Comparison of ENCODE assay signal across 9 cellular contexts in the genomic region with DNA sequence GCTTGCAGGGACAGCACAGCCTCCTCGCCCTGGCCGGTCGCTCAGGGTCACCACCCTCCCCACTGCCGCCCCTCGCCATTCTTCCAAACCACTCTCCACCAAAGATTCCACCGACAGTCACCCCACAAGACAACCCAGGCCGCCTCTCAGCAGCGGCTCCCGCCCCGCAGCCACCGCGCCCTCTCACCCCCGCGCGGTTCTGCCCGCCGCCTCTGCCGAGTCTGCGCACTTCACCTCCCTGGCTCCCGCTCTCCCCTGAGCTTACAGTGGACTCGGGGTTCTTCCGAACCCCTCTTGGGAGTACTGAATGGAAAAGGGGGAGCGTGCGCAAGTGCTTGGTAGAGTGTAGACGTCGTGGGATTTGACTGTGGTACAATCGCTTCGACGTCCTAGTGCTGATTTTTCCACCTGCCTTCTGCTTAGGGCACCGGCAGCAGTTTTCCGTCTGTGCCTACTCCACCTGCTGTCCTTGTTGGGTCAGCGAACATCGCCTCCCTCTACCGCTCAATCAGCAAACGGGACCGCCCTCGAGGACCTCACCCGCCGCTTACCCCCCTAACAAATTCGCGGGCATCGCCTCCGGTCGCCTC. TPM values are rescaled to one million over a fixed set of nuclear protein-coding genes. Genes with fewer than 3 reads are reported as not detected.
DNase-seq lines count a peak whose midpoint lies in the region; ATAC-seq and TF ChIP-seq lines count a peak whose summit lies in the region.
"Not testable (repeated sequence)": the region's sequence is repeated elsewhere in the genome, so short reads cannot be mapped to it uniquely, and the experiment has no call there.
"Had no signal": no experiment of that assay in that cellular context is flagged by ENCODE, and none has a peak within 500 bp of the region (broad histone marks: within the 10 kb centered on the region; RNA-seq: fewer than 3 reads in every experiment).

No MANE protein-coding gene starts in this region.

- H3K27ac ChIP-seq in right lobe of liver; osteoblast (ENCODE audit: low read depth, low read length): not testable (repeated sequence)

- not testable (repeated sequence) for H4K20me1 ChIP-seq in osteoblast (ENCODE audit: insufficient read depth, low read length)

- DNase-seq in EL (peak; percentile 8), NCI-H748 (lab: John Stamatoyannopoulos, UW; ENCODE audit: unreplicated experiment) (peak; percentile 12), cerebellar cortex (ENCODE audit: low spot score) (peak; percentile 18)
- peak in 1 of 2 donors; percentile 22 for DNase-seq in activated T-cell treated with anti-CD3 and anti-CD28 coated beads, Interleukin-2, amount 50 U/mL, for 72 hours
- DNase-seq in left cardiac atrium; right lobe of liver; osteoblast (ENCODE audit: insufficient read length, low spot score, missing footprints): not testable (repeated sequence)
- DNase-seq in stimulated activated naive CD8-positive, alpha-beta T cell treated with anti-CD3 and anti-CD28 coated beads, Interleukin-15, amount 100 ng/mL, for 72 hours, result peak in 1 of 2 donors; percentile 33

- not testable (repeated sequence) for H3K27me3 ChIP-seq in right lobe of liver; osteoblast (ENCODE audit: insufficient read depth, low read length)

- TF ChIP-seq CTCF in right lobe of liver (IDR thresholded peaks at IDR 0.05); osteoblast (IDR thresholded peaks at IDR 0.05; ENCODE audit: extremely low read depth, low read depth, low read length): not testable (repeated sequence)

- H3K9me3 Mint-ChIP-seq in activated T-cell treated with anti-CD3 and anti-CD28 coated beads, Interleukin-2, amount 50 U/mL, for 72 hours; stimulated activated naive CD8-positive, alpha-beta T cell treated with anti-CD3 and anti-CD28 coated beads, Interleukin-15, amount 100 ng/mL, for 72 hours: not testable (repeated sequence)

- not testable (repeated sequence) for H3K4me1 ChIP-seq in right lobe of liver; osteoblast (ENCODE audit: insufficient read depth, low read length)

- peak overlapping the region; percentile 58 for H3K4me2 ChIP-seq in osteoblast (ENCODE audit: insufficient read depth, low read length)

- not testable (repeated sequence) for H3K27ac Mint-ChIP-seq in activated T-cell treated with anti-CD3 and anti-CD28 coated beads, Interleukin-2, amount 50 U/mL, for 72 hours
- H3K27ac Mint-ChIP-seq in stimulated activated naive CD8-positive, alpha-beta T cell treated with anti-CD3 and anti-CD28 coated beads, Interleukin-15, amount 100 ng/mL, for 72 hours, result peak overlapping the region in 1 of 2 donors; percentile 98

- H3K27me3 Mint-ChIP-seq in activated T-cell treated with anti-CD3 and anti-CD28 coated beads, Interleukin-2, amount 50 U/mL, for 72 hours (ENCODE audit: low read depth), result peaks cover 48% of the 10 kb centered on the region
- peaks cover 53% of the 10 kb centered on the region for H3K27me3 Mint-ChIP-seq in stimulated activated naive CD8-positive, alpha-beta T cell treated with anti-CD3 and anti-CD28 coated beads, Interleukin-15, amount 100 ng/mL, for 72 hours

- not testable (repeated sequence) for H2AFZ ChIP-seq in osteoblast (ENCODE audit: low read length)

- not testable (repeated sequence) for H3K4me1 Mint-ChIP-seq in activated T-cell treated with anti-CD3 and anti-CD28 coated beads, Interleukin-2, amount 50 U/mL, for 72 hours (ENCODE audit: low read depth)
- H3K4me1 Mint-ChIP-seq in stimulated activated naive CD8-positive, alpha-beta T cell treated with anti-CD3 and anti-CD28 coated beads, Interleukin-15, amount 100 ng/mL, for 72 hours, result peaks cover 24% of the 10 kb centered on the region

- peak in 1 of 2 donors; percentile 35 for ATAC-seq in activated T-cell treated with anti-CD3 and anti-CD28 coated beads, Interleukin-2, amount 50 U/mL, for 72 hours (replicated peaks in 1 of 2)
- ATAC-seq in left cardiac atrium (peak; percentile 27 to 55), right lobe of liver (peak; percentile 25 to 63 (median 41))
- not testable (repeated sequence) for ATAC-seq in stimulated activated naive CD8-positive, alpha-beta T cell treated with anti-CD3 and anti-CD28 coated beads, Interleukin-15, amount 100 ng/mL, for 72 hours

- H3K4me3 ChIP-seq in right lobe of liver; osteoblast (ENCODE audit: insufficient read depth, low read length): not testable (repeated sequence)

- intact Hi-C loops in left cardiac atrium (cut with DNase I); right lobe of liver (cut with DNase I): not testable (repeated sequence)

- not testable (repeated sequence) for TF ChIP-seq POLR2A in right lobe of liver (IDR thresholded peaks at IDR 0.05)

- not testable (repeated sequence) for H3K9me3 ChIP-seq in right lobe of liver; osteoblast (ENCODE audit: low read depth, low read length)

- not testable (repeated sequence) for H3K79me2 ChIP-seq in osteoblast (ENCODE audit: insufficient read depth, low read length)

- not testable (repeated sequence) for H3K36me3 Mint-ChIP-seq in activated T-cell treated with anti-CD3 and anti-CD28 coated beads, Interleukin-2, amount 50 U/mL, for 72 hours (ENCODE audit: insufficient read depth in 2 of 2)

- WGBS in right lobe of liver (ENCODE audit: insufficient coverage, low coverage, low lambda C conversion rate, missing lambda C conversion rate), result 14% methylated on average over 28 of the region's 44 CpGs

- peak overlapping the region; percentile 86 to 88 for H3K4me3 Mint-ChIP-seq in activated T-cell treated with anti-CD3 and anti-CD28 coated beads, Interleukin-2, amount 50 U/mL, for 72 hours
- H3K4me3 Mint-ChIP-seq in stimulated activated naive CD8-positive, alpha-beta T cell treated with anti-CD3 and anti-CD28 coated beads, Interleukin-15, amount 100 ng/mL, for 72 hours, result peak overlapping the region; percentile 56 to 90

- H3K36me3 ChIP-seq in right lobe of liver; osteoblast (ENCODE audit: insufficient read depth, low read length): not testable (repeated sequence)

RNA-seq across cellular contexts. Expression of a gene that starts 20.2 kb away (rescaled TPM):
- 1,000 to 10,000 TPM; 1,100 to 1,278 TPM for total RNA-seq in activated T-cell treated with anti-CD3 and anti-CD28 coated beads, Interleukin-2, amount 50 U/mL, for 72 hours
- total RNA-seq in left cardiac atrium (over 10,000 TPM in 1 of 2 donors, 1,000 to 10,000 TPM in 1; 5,988 to 15,401 TPM), right lobe of liver (1,000 to 10,000 TPM in 3 of 6 experiments, 100 to 1,000 TPM in 1, under 1 TPM in 2; under 0.01 to 3,377 (median 977) TPM), osteoblast (under 0.01 TPM in 1 of 2 replicates, not detected in the other)
- total RNA-seq: M059J had no signal
